ENCODE assay signal across 19 cellular contexts in the genomic region with DNA sequence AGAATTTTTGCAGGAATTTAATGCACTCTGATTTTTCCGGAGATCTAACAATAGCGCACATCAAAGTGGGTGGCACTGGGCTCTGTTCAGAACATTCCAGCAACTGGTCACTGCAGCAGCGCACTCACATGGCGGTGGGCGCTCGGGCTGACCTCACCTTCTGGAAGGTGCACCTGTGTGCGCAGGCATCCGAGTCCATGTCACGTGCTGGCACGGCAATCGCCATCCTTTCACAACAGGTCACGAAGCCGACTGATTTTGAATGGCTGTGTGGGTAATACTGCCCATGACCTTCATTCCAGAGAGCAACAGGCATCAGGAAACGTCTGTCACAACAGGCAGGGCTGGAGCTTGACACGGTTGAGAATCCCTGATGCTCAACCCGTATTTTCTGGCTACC.
"Had no signal": no experiment of that assay in that cellular context is flagged by ENCODE, and none has a peak within 500 bp of the region (broad histone marks: within the 10 kb centered on the region; RNA-seq: fewer than 3 reads in every experiment).

No MANE protein-coding gene starts in this region.

- H3K4me3 Mint-ChIP-seq: naive thymus-derived CD4-positive, alpha-beta T cell; nephron progenitor cell had no signal

- H3K4me3 ChIP-seq: heart right ventricle, psoas muscle, right lobe of liver had no signal

- H3K9me3 Mint-ChIP-seq: naive thymus-derived CD4-positive, alpha-beta T cell; nephron progenitor cell had no signal

- H3K27ac ChIP-seq: dorsolateral prefrontal cortex, heart right ventricle, psoas muscle, right lobe of liver had no signal

- ATAC-seq: heart right ventricle; naive thymus-derived CD4-positive, alpha-beta T cell; psoas muscle had no signal

- H3K9me3 ChIP-seq: heart right ventricle, psoas muscle, right lobe of liver had no signal

- H3K27ac Mint-ChIP-seq: naive thymus-derived CD4-positive, alpha-beta T cell; nephron progenitor cell had no signal

- H3K4me1 Mint-ChIP-seq: naive thymus-derived CD4-positive, alpha-beta T cell; nephron progenitor cell had no signal

- H3K36me3 ChIP-seq: heart right ventricle, right lobe of liver had no signal

- FAIRE-seq: frontal cortex, islet of Langerhans had no signal

- H3K4me1 ChIP-seq: heart right ventricle, psoas muscle, right lobe of liver had no signal

- DNase-seq: cortex of kidney; dorsolateral prefrontal cortex; effector CD8-positive, alpha-beta T cell; heart right ventricle; hypothalamus; kidney glomerular epithelial cell; mammary epithelial cell; naive thymus-derived CD4-positive, alpha-beta T cell; nephron progenitor cell; psoas muscle; retina; stimulated activated CD4-positive, alpha-beta T cell treated with anti-CD3 and anti-CD28 coated beads, Interleukin-15, amount 100 ng/mL, for 24 hours; stimulated activated CD4-positive, alpha-beta T cell treated with anti-CD3 and anti-CD28 coated beads, Interleukin-1b, Interleukin-23, amount 100 ng/mL, for 48 hours; stimulated activated CD4-positive, alpha-beta T cell treated with anti-CD3 and anti-CD28 coated beads, Interleukin-4, amount 100 ng/mL, for 24 hours; stimulated activated naive CD4-positive, alpha-beta T cell; trophoblast cell had no signal

- H3K36me3 Mint-ChIP-seq: naive thymus-derived CD4-positive, alpha-beta T cell had no signal
